Comparison of ENCODE assay signal across 9 cellular contexts in genomic region chrX:123834116-123834515, GRCh38.
"Had no signal": no experiment of that assay in that cellular context is flagged by ENCODE, and none has a peak within 500 bp of the region (broad histone marks: within the 10 kb centered on the region; RNA-seq: fewer than 3 reads in every experiment).

No MANE protein-coding gene starts in this region.

- H3K27ac ChIP-seq: esophagus muscularis mucosa, left lung, ovary, prostate gland, suprapubic skin, tibial artery, upper lobe of right lung had no signal

- H3K4me3 ChIP-seq: esophagus muscularis mucosa, left lung, lung, ovary, prostate gland, suprapubic skin, tibial artery, upper lobe of right lung had no signal

- H3K4me1 ChIP-seq: left lung, prostate gland, tibial artery, upper lobe of right lung had no signal

- H3K36me3 ChIP-seq: esophagus muscularis mucosa, left lung, ovary, prostate gland, suprapubic skin, tibial artery, upper lobe of right lung had no signal

- H3K9me3 ChIP-seq: esophagus muscularis mucosa, left lung, ovary, prostate gland, suprapubic skin, tibial artery, upper lobe of right lung had no signal

- DNase-seq: foreskin melanocyte, left lung, tibial artery, upper lobe of right lung had no signal

- H3K27me3 ChIP-seq: esophagus muscularis mucosa, left lung, ovary, suprapubic skin, tibial artery, upper lobe of right lung had no signal
